Comparison of ENCODE assay signal across 11 cellular contexts in genomic region chr7:143002106-143002505, GRCh38. TPM values are rescaled to one million over a fixed set of nuclear protein-coding genes. Genes with fewer than 3 reads are reported as not detected.
DNase-seq lines count a peak whose midpoint lies in the region; ATAC-seq, FAIRE-seq and TF ChIP-seq lines count a peak whose summit lies in the region.
"Had no signal": no experiment of that assay in that cellular context is flagged by ENCODE, and none has a peak within 500 bp of the region (broad histone marks: within the 10 kb centered on the region; RNA-seq: fewer than 3 reads in every experiment).

No MANE protein-coding gene starts in this region.

- FAIRE-seq in small intestine (lab: Jason Lieb, UNC) (no peak), RCC 7860 (lab: Jason Lieb, UNC) (no peak)

- TF ChIP-seq POLR2A in ovary (IDR thresholded peaks at IDR 0.05) = no peak

- no peak for TF ChIP-seq EP300 in ovary (IDR thresholded peaks at IDR 0.05)

- H3K4me3 ChIP-seq in small intestine (ENCODE audit: low read depth in 1 of 2, low read length in 2 of 2) (no peak overlapping the region), ovary (no peak overlapping the region)
- H3K4me3 ChIP-seq: BLaER1 treated with 17β-estradiol and CSF1 and Interleukin-3, amounts not matched to agents 10 nM and 100 nM had no signal

- no peaks in the 10 kb centered on the region for H3K27me3 ChIP-seq in small intestine (ENCODE audit: control insufficient read depth in 2 of 2, insufficient read depth in 2 of 2, low read length in 2 of 2)
- H3K27me3 ChIP-seq in ovary = no peaks in the 10 kb centered on the region
- H3K27me3 ChIP-seq: BLaER1 treated with 17β-estradiol and CSF1 and Interleukin-3, amounts not matched to agents 10 nM and 100 nM; neutrophil had no signal

- H3K36me3 ChIP-seq in small intestine (ENCODE audit: control insufficient read depth in 2 of 2, insufficient read depth in 2 of 2, low read length in 2 of 2) = no peaks in the 10 kb centered on the region
- H3K36me3 ChIP-seq in ovary = no peaks in the 10 kb centered on the region
- H3K36me3 ChIP-seq: BLaER1 treated with 17β-estradiol and CSF1 and Interleukin-3, amounts not matched to agents 10 nM and 100 nM; neutrophil had no signal

- no peaks in the 10 kb centered on the region for H3K9me3 ChIP-seq in small intestine (ENCODE audit: control insufficient read depth, low read depth)
- no peaks in the 10 kb centered on the region for H3K9me3 ChIP-seq in ovary
- H3K9me3 ChIP-seq: BLaER1 treated with 17β-estradiol and CSF1 and Interleukin-3, amounts not matched to agents 10 nM and 100 nM; neutrophil had no signal

- DNase-seq in SKM-1 treated with dmso at 0.1 percent for 144 hours (lab: John Stamatoyannopoulos, UW; ENCODE audit: unreplicated experiment) (peak; percentile 15), SKM-1 (lab: John Stamatoyannopoulos, UW; ENCODE audit: unreplicated experiment) (no peak), NCI-H1105 (lab: John Stamatoyannopoulos, UW) (peak; percentile 2), chondrocyte (ENCODE audit: low spot score) (no peak), small intestine (peak; percentile 12), ovary (no peak), RCC 7860 (ENCODE audit: low spot score) (no peak)
- DNase-seq: activated T-cell treated with anti-CD3 and anti-CD28 coated beads, Interleukin-2, amount 50 U/mL, for 24 hours had no signal

- H3K27ac ChIP-seq in small intestine (ENCODE audit: low read depth in 1 of 2, low read length in 1 of 2) (no peak overlapping the region), ovary (no peak overlapping the region)
- H3K27ac ChIP-seq: BLaER1 treated with 17β-estradiol and CSF1 and Interleukin-3, amounts not matched to agents 10 nM and 100 nM; neutrophil had no signal

- no peak for ATAC-seq in GM19328 (IDR thresholded peaks at IDR 0.05; ENCODE audit: unreplicated experiment)

- H3K9me3 Mint-ChIP-seq in chondrocyte (ENCODE audit: low read depth) = no peaks in the 10 kb centered on the region
- H3K9me3 Mint-ChIP-seq: activated T-cell treated with anti-CD3 and anti-CD28 coated beads, Interleukin-2, amount 50 U/mL, for 24 hours had no signal

- peaks cover 22% of the 10 kb centered on the region for H3K27me3 Mint-ChIP-seq in chondrocyte (ENCODE audit: low read depth)
- H3K27me3 Mint-ChIP-seq: activated T-cell treated with anti-CD3 and anti-CD28 coated beads, Interleukin-2, amount 50 U/mL, for 24 hours had no signal

- peaks cover 0 to 4% of the 10 kb centered on the region in 2 donors for H3K4me1 ChIP-seq in small intestine (ENCODE audit: control insufficient read depth in 2 of 2, insufficient read depth in 1 of 2, low read depth in 1 of 2, low read length in 1 of 2)
- no peaks in the 10 kb centered on the region for H3K4me1 ChIP-seq in ovary (ENCODE audit: insufficient read depth)

- H3K4me3 Mint-ChIP-seq in chondrocyte (ENCODE audit: unreplicated experiment) = no peak overlapping the region
- H3K4me3 Mint-ChIP-seq: activated T-cell treated with anti-CD3 and anti-CD28 coated beads, Interleukin-2, amount 50 U/mL, for 24 hours had no signal

- H3K4me1 Mint-ChIP-seq in chondrocyte (ENCODE audit: low read depth) = peaks cover 6% of the 10 kb centered on the region

- 17 to 42% (median 27%) methylated on average over 3 of the region's 3 CpGs for WGBS in small intestine, 3 donors
- whole genome bisulfite sequencing in ovary, 3 donors = 55 to 65% (median 63%) methylated on average over 3 of the region's 3 CpGs

- no peaks in the 10 kb centered on the region for H3K36me3 Mint-ChIP-seq in chondrocyte (ENCODE audit: low read depth)

- no peak overlapping the region for H3K27ac Mint-ChIP-seq in chondrocyte (ENCODE audit: unreplicated experiment)
- H3K27ac Mint-ChIP-seq: activated T-cell treated with anti-CD3 and anti-CD28 coated beads, Interleukin-2, amount 50 U/mL, for 24 hours had no signal

- intact Hi-C loops in ovary (cut with DNase I) = loop anchor here in 3 of 4 donors (5.0 to 10.0 kb wide), 4 partner anchors 147 to 213 kb away; partner anchors contain the start of gene EPHB6 (in 1 of the 3)

- TF ChIP-seq CTCF in chondrocyte (IDR thresholded peaks at IDR 0.05) (peak; percentile 49), ovary (IDR thresholded peaks at IDR 0.05) (no peak)

RNA-seq across cellular contexts. Expression of gene OR9A2, which starts 24.8 kb away (rescaled TPM):
- not detected in 3 replicates for total RNA-seq in chondrocyte
- polyA plus RNA-seq in small intestine = not detected
- under 1 TPM in 2 of 7 donors, not detected in 5; 0.22 TPM for total RNA-seq in ovary
- not detected for polyA plus RNA-seq in ovary

RNA-seq across cellular contexts. Expression of gene KEL, which starts 39.9 kb away (rescaled TPM):
- total RNA-seq in chondrocyte (0.40 to 0.79 TPM (median 0.44 TPM) in 3 replicates), ovary (1 to 10 TPM in 2 of 7 donors, under 1 TPM in 4, not detected in 1; 0.20 to 2.5 (median 0.78) TPM)
- polyA plus RNA-seq in small intestine (under 1 TPM in 1 of 3 donors, not detected in 2; 0.13 TPM), ovary (under 1 TPM; 0.11 to 0.13 TPM)

RNA-seq across cellular contexts. Expression of gene OR6V1, which starts 50.0 kb away (rescaled TPM):
- total RNA-seq in chondrocyte (not detected in 3 replicates), ovary (not detected)
- polyA plus RNA-seq in small intestine (not detected), ovary (not detected)

Comparison
In these comparisons a context has a peak if more than half of its experiments do, and no peak if none do; other contexts are left out.
1. DNase-seq: peak in SKM-1 treated with dmso at 0.1 percent for 144 hours (single experiment), NCI-H1105 (single experiment) and small intestine (single experiment); none in SKM-1 (single experiment), chondrocyte (single experiment), ovary (0 of 5) and RCC 7860 (single experiment).